26 cellular contexts compared by ENCODE assay signal in the genomic region with DNA sequence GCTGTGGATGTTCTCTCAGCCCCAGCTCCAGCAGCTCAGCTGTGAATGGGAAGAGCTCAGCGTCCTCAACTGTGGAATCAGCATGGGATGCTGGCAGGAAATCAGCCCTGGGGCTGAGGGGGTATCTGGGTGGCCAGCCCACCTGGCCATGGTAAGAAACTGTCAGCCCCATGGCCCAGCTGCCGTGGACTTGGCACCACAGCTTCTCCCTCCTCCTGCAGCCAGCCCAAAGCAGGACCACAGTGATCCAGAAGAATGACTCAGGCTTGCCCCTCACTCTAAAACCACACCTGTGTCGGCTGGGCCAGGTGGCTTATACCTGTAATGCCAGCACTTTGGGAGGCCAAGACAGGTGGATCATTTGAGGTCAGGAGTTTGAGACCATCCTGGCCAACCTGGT.
"Had no signal": no experiment of that assay in that cellular context is flagged by ENCODE, and none has a peak within 500 bp of the region (broad histone marks: within the 10 kb centered on the region; RNA-seq: fewer than 3 reads in every experiment).

No MANE protein-coding gene starts in this region.

- H3K36me3 Mint-ChIP-seq: activated naive CD8-positive, alpha-beta T cell treated with anti-CD3 and anti-CD28 coated beads for 36 hours had no signal

- ATAC-seq: body of pancreas; heart right ventricle; left ventricle myocardium superior; stimulated activated effector memory CD8-positive, alpha-beta T cell treated with anti-CD3 and anti-CD28 coated beads, Interleukin-12 subunit alpha, Interleukin-12 subunit beta, amount 100 ng/mL, for 72 hours; T-cell had no signal

- H3K9me3 Mint-ChIP-seq: activated naive CD4-positive, alpha-beta T cell treated with anti-CD3 and anti-CD28 coated beads for 36 hours; activated naive CD8-positive, alpha-beta T cell treated with anti-CD3 and anti-CD28 coated beads for 36 hours; activated T-helper 2 cell treated with anti-CD3 and anti-CD28 coated beads, Interferon-gamma antibody, Interleukin-2, Interleukin-4, amounts not matched to agents 10 μg/mL and 5 μg/mL and 100 μg/mL, durations not matched to agents 14 hours and 24 hours and 36 hours; stimulated activated effector memory CD8-positive, alpha-beta T cell treated with anti-CD3 and anti-CD28 coated beads, Interleukin-12 subunit alpha, Interleukin-12 subunit beta, amount 100 ng/mL, for 72 hours; T-cell; T-helper 2 cell treated with Interferon-gamma antibody and Interleukin-4, amounts not matched to agents 5 μg/mL and 100 μg/mL, for 36 hours had no signal

- H3K27me3 Mint-ChIP-seq: activated naive CD8-positive, alpha-beta T cell treated with anti-CD3 and anti-CD28 coated beads for 36 hours; T-cell had no signal

- DNase-seq: activated CD4-positive, alpha-beta T cell treated with anti-CD3 and anti-CD28 coated beads for 48 hours; activated CD4-positive, alpha-beta T cell treated with anti-CD3 and anti-CD28 coated beads, Interleukin-2, amount 50 U/mL, for 48 hours; activated CD4-positive, CD25-positive, alpha-beta regulatory T cell; activated CD8-positive, alpha-beta memory T cell treated with anti-CD3 and anti-CD28 coated beads, Interleukin-2, amount 50 U/mL, for 4 hours; activated naive CD4-positive, alpha-beta T cell treated with anti-CD3 and anti-CD28 coated beads for 36 hours; activated naive CD8-positive, alpha-beta T cell treated with anti-CD3 and anti-CD28 coated beads for 36 hours; activated T-cell treated with anti-CD3 and anti-CD28 coated beads, Interleukin-2, amount 50 U/mL, for 1 hour; aorta; body of pancreas; cerebellar nuclear complex; cortex of kidney; esophagus squamous epithelium; foreskin melanocyte; heart right ventricle; left ventricle myocardium superior; ovary; retina; sigmoid colon; small intestine; stimulated activated CD4-positive, alpha-beta T cell treated with anti-CD3 and anti-CD28 coated beads, Interleukin-4, amount 100 ng/mL, for 24 hours; stomach; T-cell; thyroid gland had no signal

- H3K27ac Mint-ChIP-seq: activated naive CD4-positive, alpha-beta T cell treated with anti-CD3 and anti-CD28 coated beads for 36 hours; activated T-helper 2 cell treated with anti-CD3 and anti-CD28 coated beads, Interferon-gamma antibody, Interleukin-2, Interleukin-4, amounts not matched to agents 10 μg/mL and 5 μg/mL and 100 μg/mL, durations not matched to agents 14 hours and 24 hours and 36 hours; T-helper 2 cell treated with Interferon-gamma antibody and Interleukin-4, amounts not matched to agents 5 μg/mL and 100 μg/mL, for 36 hours had no signal

- H3K4me3 Mint-ChIP-seq: activated naive CD4-positive, alpha-beta T cell treated with anti-CD3 and anti-CD28 coated beads for 36 hours; activated naive CD8-positive, alpha-beta T cell treated with anti-CD3 and anti-CD28 coated beads for 36 hours; stimulated activated effector memory CD8-positive, alpha-beta T cell treated with anti-CD3 and anti-CD28 coated beads, Interleukin-12 subunit alpha, Interleukin-12 subunit beta, amount 100 ng/mL, for 72 hours; T-cell; T-helper 2 cell treated with Interferon-gamma antibody and Interleukin-4, amounts not matched to agents 5 μg/mL and 100 μg/mL, for 36 hours had no signal
